In genomic region chrX:109622270-109622669, GRCh38 we compare ENCODE assay signal across 22 cellular contexts. TPM values are rescaled to one million over a fixed set of nuclear protein-coding genes. Genes with fewer than 3 reads are reported as not detected.
"Had no signal": no experiment of that assay in that cellular context is flagged by ENCODE, and none has a peak within 500 bp of the region (broad histone marks: within the 10 kb centered on the region; RNA-seq: fewer than 3 reads in every experiment).

No MANE protein-coding gene starts in this region.

- H3K36me3 ChIP-seq: MG63, SJSA1 had no signal

- H3K27ac ChIP-seq: RWPE1, SJSA1, SK-N-MC had no signal

- H3K4me1 ChIP-seq: SJSA1 had no signal

- H3K9me3 ChIP-seq: MG63, SJSA1 had no signal

- H3K4me3 ChIP-seq: MG63, SJSA1, SK-N-MC had no signal

- H3K27me3 ChIP-seq: MG63, SJSA1 had no signal

- DNase-seq: Karpas-422, KG1, MG63, NCI-H1092 treated with DMSO at 0.1 percent for 48 hours, NCI-H1436, NCI-H187, NCI-H2029, NCI-H2081 treated with DMSO at 0.1 percent for 48 hours, NCI-H2171, NCI-H226, NCI-H446, NCI-H510A, NCI-H524 treated with DMSO at 0.1 percent for 48 hours, NCI-H69, NCI-H774, PC-3, SIG-M5 had no signal

- ATAC-seq: Panc1, PC-3 had no signal

RNA-seq across cellular contexts. Expression of gene KCNE5, which starts 2.7 kb away (rescaled TPM):
- total RNA-seq: OCI-LY7, PC-3, SJSA1 had no signal
